ENCODE assay signal across 16 cellular contexts in genomic region chr16:67269766-67270165, GRCh38. TPM values are rescaled to one million over a fixed set of nuclear protein-coding genes. Genes with fewer than 3 reads are reported as not detected.
A peak's percentile ranks its signal among the peaks of the same experiment; 100 is the strongest.
DNase-seq lines count a peak whose midpoint lies in the region; ATAC-seq and TF ChIP-seq lines count a peak whose summit lies in the region.
"Had no signal": no experiment of that assay in that cellular context is flagged by ENCODE, and none has a peak within 500 bp of the region (broad histone marks: within the 10 kb centered on the region; RNA-seq: fewer than 3 reads in every experiment).

No MANE protein-coding gene starts in this region.

- no peaks in the 10 kb centered on the region for H4K20me1 ChIP-seq in neural progenitor cell (ENCODE audit: low read depth)

- no peak overlapping the region for H3K4me3 Mint-ChIP-seq in neural progenitor cell
- H3K4me3 Mint-ChIP-seq: activated T-helper 1 cell treated with anti-CD3 and anti-CD28 coated beads, Interleukin-12 subunit alpha, Interleukin-12 subunit beta, Interleukin-2, Interleukin-4 antibody, amounts not matched to agents 30 ng/mL and 10 ng/mL and 1 ng/mL, durations not matched to agents 14 hours and 24 hours and 36 hours; mesothelial cell of epicardium had no signal

- no peaks in the 10 kb centered on the region for H3K4me1 ChIP-seq in neural progenitor cell

- no peak overlapping the region for H2AFZ ChIP-seq in neural progenitor cell (replicated peaks)

- H3K9me3 Mint-ChIP-seq in neural progenitor cell: peaks cover 2% of the 10 kb centered on the region
- H3K9me3 Mint-ChIP-seq: activated T-helper 1 cell treated with anti-CD3 and anti-CD28 coated beads, Interleukin-12 subunit alpha, Interleukin-12 subunit beta, Interleukin-2, Interleukin-4 antibody, amounts not matched to agents 30 ng/mL and 10 ng/mL and 1 ng/mL, durations not matched to agents 14 hours and 24 hours and 36 hours; mesothelial cell of epicardium had no signal

- no peak overlapping the region for H3K27ac Mint-ChIP-seq in neural progenitor cell
- H3K27ac Mint-ChIP-seq: activated T-helper 1 cell treated with anti-CD3 and anti-CD28 coated beads, Interleukin-12 subunit alpha, Interleukin-12 subunit beta, Interleukin-2, Interleukin-4 antibody, amounts not matched to agents 30 ng/mL and 10 ng/mL and 1 ng/mL, durations not matched to agents 14 hours and 24 hours and 36 hours; mesothelial cell of epicardium had no signal

- no peaks in the 10 kb centered on the region for H3K79me2 ChIP-seq in neural progenitor cell (ENCODE audit: low read depth)

- no peaks in the 10 kb centered on the region for H3K27me3 ChIP-seq in brain microvascular endothelial cell (replicated peaks)
- H3K27me3 ChIP-seq in neural progenitor cell: no peaks in the 10 kb centered on the region
- H3K27me3 ChIP-seq: spleen had no signal

- no peak overlapping the region for H3K4me2 ChIP-seq in neural progenitor cell

- TF ChIP-seq CTCF in brain microvascular endothelial cell (IDR thresholded peaks at IDR 0.05; ENCODE audit: low read depth, low read length, missing control alignments) (no peak), neural progenitor cell (IDR thresholded peaks at IDR 0.05) (no peak)

- no peaks in the 10 kb centered on the region for H3K4me1 Mint-ChIP-seq in neural progenitor cell
- H3K4me1 Mint-ChIP-seq: mesothelial cell of epicardium had no signal

- H3K4me3 ChIP-seq in brain microvascular endothelial cell (ENCODE audit: low read depth, low read length) (no peak overlapping the region), neural progenitor cell (no peak overlapping the region)
- H3K4me3 ChIP-seq: spleen, stomach had no signal

- no peaks in the 10 kb centered on the region for H3K36me3 ChIP-seq in brain microvascular endothelial cell (replicated peaks)
- no peaks in the 10 kb centered on the region for H3K36me3 ChIP-seq in neural progenitor cell
- H3K36me3 ChIP-seq: stomach had no signal

- no peak for ATAC-seq in HG02852 (IDR thresholded peaks at IDR 0.05; ENCODE audit: unreplicated experiment)

- peaks cover 6% of the 10 kb centered on the region for H3K27me3 Mint-ChIP-seq in neural progenitor cell (ENCODE audit: insufficient read depth, low read depth)

- H3K9me3 ChIP-seq in neural progenitor cell (ENCODE audit: low read depth): no peaks in the 10 kb centered on the region
- H3K9me3 ChIP-seq: spleen, stomach had no signal

- no peak overlapping the region for H3K27ac ChIP-seq in brain microvascular endothelial cell
- H3K27ac ChIP-seq in neural progenitor cell: no peak overlapping the region
- H3K27ac ChIP-seq: stomach had no signal

- peak; percentile 61 for DNase-seq in AG08395 (ENCODE audit: low spot score)
- DNase-seq in HK-2 (ENCODE audit: unreplicated experiment): peak; percentile 84
- peak; percentile 28 for DNase-seq in brain microvascular endothelial cell
- peak; percentile 56 for DNase-seq in kidney tubule cell (ENCODE audit: low spot score)
- no peak for DNase-seq in cerebellar cortex (ENCODE audit: low spot score)
- DNase-seq in neural progenitor cell (ENCODE audit: low spot score): no peak
- no peak for DNase-seq in NCI-H510A (lab: John Stamatoyannopoulos, UW)
- DNase-seq: amygdala, NCI-H1930, NCI-H774, nucleus accumbens, spleen, stomach had no signal

- H3F3A ChIP-seq in neural progenitor cell (ENCODE audit: low read depth): no peaks in the 10 kb centered on the region

- in situ Hi-C loops in brain microvascular endothelial cell (cut with HindIII; ENCODE audit: low pct_ligation_motif_present, low sequenced_read_pairs): no loop called here

- no peaks in the 10 kb centered on the region for H3K36me3 Mint-ChIP-seq in neural progenitor cell
- H3K36me3 Mint-ChIP-seq: mesothelial cell of epicardium had no signal

- no peak overlapping the region for H3K9ac ChIP-seq in neural progenitor cell

RNA-seq across cellular contexts. Expression of gene PLEKHG4, which starts 9.6 kb away (rescaled TPM):
- 4.0 and 6.2 TPM in 2 replicates for total RNA-seq in neural progenitor cell (ENCODE audit: low replicate concordance)

RNA-seq across cellular contexts. Expression of gene SLC9A5, which starts 21.0 kb away (rescaled TPM):
- 2.5 and 4.2 TPM in 2 replicates for total RNA-seq in neural progenitor cell (ENCODE audit: low replicate concordance)

RNA-seq across cellular contexts. Expression of gene FHOD1, which starts 22.5 kb away (rescaled TPM):
- total RNA-seq in neural progenitor cell (ENCODE audit: low replicate concordance): 5.5 and 14.2 TPM in 2 replicates

RNA-seq across cellular contexts. Expression of gene TMEM208, which starts 42.8 kb away (rescaled TPM):
- 27.3 and 39.4 TPM in 2 replicates for total RNA-seq in neural progenitor cell (ENCODE audit: low replicate concordance)

RNA-seq across cellular contexts. Expression of gene KCTD19, which starts 56.8 kb away (rescaled TPM):
- total RNA-seq in neural progenitor cell (ENCODE audit: low replicate concordance): 1.1 TPM in 2 replicates

Comparison
In these comparisons a context has a peak if more than half of its experiments do, and no peak if none do; other contexts are left out.
1. DNase-seq: peak in AG08395 (single experiment), HK-2 (single experiment), brain microvascular endothelial cell (single experiment) and kidney tubule cell (single experiment); none in cerebellar cortex (single experiment), neural progenitor cell (single experiment) and NCI-H510A (single experiment).